Comparison of ENCODE assay signal across 25 cellular contexts in the genomic region with DNA sequence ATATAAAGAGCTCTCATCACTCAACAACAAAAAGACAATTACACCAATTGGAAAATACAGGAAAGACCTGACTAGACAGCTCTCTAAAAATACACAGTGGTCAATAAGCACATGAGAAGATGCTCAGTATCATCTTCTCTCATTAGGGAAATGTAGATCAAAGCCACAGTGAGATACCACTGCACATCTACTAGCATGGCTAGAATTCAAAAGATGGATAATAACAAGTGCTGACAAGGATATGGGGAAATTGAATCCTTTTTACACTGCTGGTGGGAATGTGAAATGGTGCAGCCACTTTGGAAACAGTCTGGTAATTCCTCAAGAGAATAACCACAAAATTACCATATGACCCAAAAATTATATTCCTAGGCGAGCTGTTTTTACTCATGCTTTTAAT. TPM values are rescaled to one million over a fixed set of nuclear protein-coding genes. Genes with fewer than 3 reads are reported as not detected.
"Had no signal": no experiment of that assay in that cellular context is flagged by ENCODE, and none has a peak within 500 bp of the region (broad histone marks: within the 10 kb centered on the region; RNA-seq: fewer than 3 reads in every experiment).

No MANE protein-coding gene starts in this region.

- H3K9me3 ChIP-seq: ovary, prostate gland, thyroid gland, upper lobe of left lung, vagina had no signal

- FAIRE-seq: frontal cortex had no signal

- H3K4me3 ChIP-seq: esophagus squamous epithelium, left lung, lung, ovary, prostate gland, spleen, thyroid gland, upper lobe of left lung, vagina had no signal

- H3K27me3 ChIP-seq: esophagus squamous epithelium, left lung, ovary, spleen, thyroid gland, upper lobe of left lung, vagina had no signal

- H3K27ac ChIP-seq: left lung, ovary, prostate gland, spleen, thyroid gland, upper lobe of left lung, vagina had no signal

- ATAC-seq: activated T-cell treated with anti-CD3 and anti-CD28 coated beads, Interleukin-2, amount 50 U/mL, for 4 hours; activated T-helper 17 cell treated with anti-CD3 and anti-CD28 coated beads, Interleukin-2, amount 50 U/mL, for 72 hours; naive thymus-derived CD4-positive, alpha-beta T cell had no signal

- DNase-seq: activated CD4-positive, alpha-beta memory T cell treated with anti-CD3 and anti-CD28 coated beads, Interleukin-2, amount 10 ng/mL, durations not matched to agents 7 days and 5 days; activated CD4-positive, alpha-beta T cell treated with anti-CD3 and anti-CD28 coated beads, Interleukin-2, amount 10 ng/mL, durations not matched to agents 7 days and 5 days; activated CD4-positive, CD25-positive, alpha-beta regulatory T cell treated with anti-CD3 and anti-CD28 coated beads, Interleukin-2, amount 50 U/mL, for 72 hours; activated CD8-positive, alpha-beta memory T cell treated with anti-CD3 and anti-CD28 coated beads, Interleukin-2, amount 50 U/mL, for 48 hours; activated gamma-delta T cell treated with Interleukin-2 at 50 U/mL for 16 hours; activated naive CD4-positive, alpha-beta T cell treated with anti-CD3 and anti-CD28 coated beads, Interleukin-2, amount 50 U/mL, for 16 hours; activated T-cell treated with anti-CD3 and anti-CD28 coated beads, Interleukin-2, amount 50 U/mL, for 4 hours; amniotic stem cell; central memory CD4-positive, alpha-beta T cell; effector CD4-positive, alpha-beta T cell; esophagus squamous epithelium; left lung; naive thymus-derived CD4-positive, alpha-beta T cell; ovary; spleen; stimulated activated CD4-positive, alpha-beta T cell treated with anti-CD3 and anti-CD28 coated beads, Interleukin-2, amount 100 ng/mL, for 48 hours; T-helper 2 cell; thyroid gland; upper lobe of left lung had no signal

- H3K4me1 ChIP-seq: prostate gland, vagina had no signal

- H3K36me3 ChIP-seq: esophagus squamous epithelium, left lung, ovary, prostate gland, spleen, thyroid gland, upper lobe of left lung, vagina had no signal

RNA-seq across cellular contexts. Expression of a gene that starts 35.6 kb away (rescaled TPM):
- total RNA-seq: activated T-cell treated with anti-CD3 and anti-CD28 coated beads, Interleukin-2, amount 50 U/mL, for 4 hours; frontal cortex; thyroid gland had no signal
- polyA plus RNA-seq: naive thymus-derived CD4-positive, alpha-beta T cell; neural cell; ovary had no signal

RNA-seq across cellular contexts. Expression of a gene that starts 40.4 kb away (rescaled TPM):
- total RNA-seq: frontal cortex had no signal
- polyA plus RNA-seq: neural cell had no signal
